In the genomic region with DNA sequence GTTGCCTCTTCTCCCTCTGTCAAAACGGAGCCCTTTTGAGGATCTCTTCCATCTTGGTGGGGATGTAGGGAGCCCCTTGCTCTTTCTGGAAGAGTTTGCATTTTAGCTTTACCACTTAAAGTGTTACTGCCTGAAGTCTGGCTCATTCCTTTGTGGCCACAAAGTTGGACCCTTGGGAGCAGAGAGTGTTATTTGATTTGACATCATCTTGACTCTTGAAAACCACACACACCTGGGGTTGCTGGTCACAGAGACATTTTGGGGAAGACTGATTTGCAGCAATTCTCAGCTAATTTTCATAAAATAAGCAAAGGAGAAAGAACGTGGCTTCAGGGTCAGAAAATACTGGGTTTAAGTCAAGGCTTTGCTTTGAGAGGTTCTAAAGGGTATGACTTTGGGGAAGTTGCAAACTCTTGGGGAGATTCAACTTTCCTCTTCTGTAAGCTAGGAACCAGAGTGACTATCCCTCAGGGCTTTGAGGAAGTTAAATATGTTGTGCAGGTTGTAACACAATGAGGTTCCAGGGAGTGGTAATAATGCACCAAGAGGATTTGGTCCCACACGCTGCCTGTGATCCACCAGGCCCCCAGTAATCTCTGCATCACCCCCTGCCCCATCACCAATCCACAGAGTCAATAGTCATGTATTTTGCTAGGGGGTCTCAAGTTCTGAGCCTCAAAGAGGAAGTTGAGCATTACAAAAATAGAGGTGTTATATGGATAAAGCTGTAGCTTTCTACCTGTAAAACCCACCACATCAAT, we compare ENCODE assay signal across 1 cellular context.
TF ChIP-seq lines count a peak whose summit lies in the region.

No MANE protein-coding gene starts in this region.

TF ChIP-seq in GM12878, 131 proteins besides CTCF, POLR2A, EP300 and RAD21 (continued from another document and continues in another):
- TF ChIP-seq, protein P1, sequence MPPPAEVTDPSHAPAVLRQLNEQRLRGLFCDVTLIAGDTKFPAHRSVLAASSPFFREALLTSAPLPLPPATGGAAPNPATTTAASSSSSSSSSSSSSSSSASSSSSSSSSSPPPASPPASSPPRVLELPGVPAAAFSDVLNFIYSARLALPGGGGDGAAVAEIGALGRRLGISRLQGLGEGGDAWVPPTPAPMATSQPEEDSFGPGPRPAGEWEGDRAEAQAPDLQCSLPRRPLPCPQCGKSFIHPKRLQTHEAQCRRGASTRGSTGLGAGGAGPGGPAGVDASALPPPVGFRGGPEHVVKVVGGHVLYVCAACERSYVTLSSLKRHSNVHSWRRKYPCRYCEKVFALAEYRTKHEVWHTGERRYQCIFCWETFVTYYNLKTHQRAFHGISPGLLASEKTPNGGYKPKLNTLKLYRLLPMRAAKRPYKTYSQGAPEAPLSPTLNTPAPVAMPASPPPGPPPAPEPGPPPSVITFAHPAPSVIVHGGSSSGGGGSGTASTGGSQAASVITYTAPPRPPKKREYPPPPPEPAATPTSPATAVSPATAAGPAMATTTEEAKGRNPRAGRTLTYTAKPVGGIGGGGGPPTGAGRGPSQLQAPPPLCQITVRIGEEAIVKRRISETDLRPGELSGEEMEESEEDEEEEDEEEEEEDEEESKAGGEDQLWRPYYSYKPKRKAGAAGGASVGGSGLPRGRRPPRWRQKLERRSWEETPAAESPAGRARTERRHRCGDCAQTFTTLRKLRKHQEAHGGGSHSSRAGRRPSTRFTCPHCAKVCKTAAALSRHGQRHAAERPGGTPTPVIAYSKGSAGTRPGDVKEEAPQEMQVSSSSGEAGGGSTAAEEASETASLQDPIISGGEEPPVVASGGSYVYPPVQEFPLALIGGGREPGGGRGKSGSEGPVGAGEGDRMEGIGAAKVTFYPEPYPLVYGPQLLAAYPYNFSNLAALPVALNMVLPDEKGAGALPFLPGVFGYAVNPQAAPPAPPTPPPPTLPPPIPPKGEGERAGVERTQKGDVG (CRISPR knock-in tag; IDR thresholded peaks at IDR 0.05) = no peak
- TF ChIP-seq, protein P2, sequence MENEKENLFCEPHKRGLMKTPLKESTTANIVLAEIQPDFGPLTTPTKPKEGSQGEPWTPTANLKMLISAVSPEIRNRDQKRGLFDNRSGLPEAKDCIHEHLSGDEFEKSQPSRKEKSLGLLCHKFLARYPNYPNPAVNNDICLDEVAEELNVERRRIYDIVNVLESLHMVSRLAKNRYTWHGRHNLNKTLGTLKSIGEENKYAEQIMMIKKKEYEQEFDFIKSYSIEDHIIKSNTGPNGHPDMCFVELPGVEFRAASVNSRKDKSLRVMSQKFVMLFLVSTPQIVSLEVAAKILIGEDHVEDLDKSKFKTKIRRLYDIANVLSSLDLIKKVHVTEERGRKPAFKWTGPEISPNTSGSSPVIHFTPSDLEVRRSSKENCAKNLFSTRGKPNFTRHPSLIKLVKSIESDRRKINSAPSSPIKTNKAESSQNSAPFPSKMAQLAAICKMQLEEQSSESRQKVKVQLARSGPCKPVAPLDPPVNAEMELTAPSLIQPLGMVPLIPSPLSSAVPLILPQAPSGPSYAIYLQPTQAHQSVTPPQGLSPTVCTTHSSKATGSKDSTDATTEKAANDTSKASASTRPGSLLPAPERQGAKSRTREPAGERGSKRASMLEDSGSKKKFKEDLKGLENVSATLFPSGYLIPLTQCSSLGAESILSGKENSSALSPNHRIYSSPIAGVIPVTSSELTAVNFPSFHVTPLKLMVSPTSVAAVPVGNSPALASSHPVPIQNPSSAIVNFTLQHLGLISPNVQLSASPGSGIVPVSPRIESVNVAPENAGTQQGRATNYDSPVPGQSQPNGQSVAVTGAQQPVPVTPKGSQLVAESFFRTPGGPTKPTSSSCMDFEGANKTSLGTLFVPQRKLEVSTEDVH (IDR thresholded peaks at IDR 0.05; ENCODE audit: low read depth, partially characterized antibody) = no peak
- TF ChIP-seq CBX5 (IDR thresholded peaks at IDR 0.05; ENCODE audit: low read depth) (no peak), TCF3 (IDR thresholded peaks at IDR 0.05; ENCODE audit: borderline replicate concordance, insufficient read depth, low read depth, low read length) (0 out of 2 replicates have a peak, but pooled peaks have one; percentile 36), NFYA (IDR thresholded peaks at IDR 0.05; ENCODE audit: borderline replicate concordance, low read depth, low read length) (no peak), MEF2A (IDR thresholded peaks at IDR 0.05; ENCODE audit: insufficient read depth, low read depth, low read length) (no peak), IRF4 (IDR thresholded peaks at IDR 0.05; ENCODE audit: low read depth, low read length) (no peak), MTA3 (IDR thresholded peaks at IDR 0.05; ENCODE audit: borderline replicate concordance, low read length) (no peak), MYB (IDR thresholded peaks at IDR 0.05; ENCODE audit: borderline replicate concordance, low read depth, low read length) (no peak), SREBF2 (IDR thresholded peaks at IDR 0.05; ENCODE audit: low read length) (no peak), POU2F2 (IDR thresholded peaks at IDR 0.05; ENCODE audit: borderline replicate concordance, low read depth, low read length) (no peak; the same call in 2 of the 3 replicates), TARDBP (IDR thresholded peaks at IDR 0.05; ENCODE audit: borderline replicate concordance) (no peak), SPI1 (IDR thresholded peaks at IDR 0.05; ENCODE audit: borderline replicate concordance, insufficient read depth, low read depth, low read length) (no peak; the same call in 1 of the 2 replicates), MEF2B (IDR thresholded peaks at IDR 0.05; ENCODE audit: partially characterized antibody, poor library complexity, severe bottlenecking) (peak; percentile 92), SIX5 (IDR thresholded peaks at IDR 0.05; ENCODE audit: low read depth, low read length, severe bottlenecking) (no peak), CBX3 (IDR thresholded peaks at IDR 0.05; ENCODE audit: borderline replicate concordance, low read depth) (no peak), NRF1 (conservative IDR thresholded peaks at IDR 0.05; ENCODE audit: low read depth, low read length) (no peak), CHD4 (IDR thresholded peaks at IDR 0.05) (no peak), CHD2 (IDR thresholded peaks at IDR 0.05; ENCODE audit: borderline replicate concordance, low read depth, low read length) (no peak), MXI1 (IDR thresholded peaks at IDR 0.05; ENCODE audit: low read depth, low read length) (no peak)
- TF ChIP-seq, protein P3, sequence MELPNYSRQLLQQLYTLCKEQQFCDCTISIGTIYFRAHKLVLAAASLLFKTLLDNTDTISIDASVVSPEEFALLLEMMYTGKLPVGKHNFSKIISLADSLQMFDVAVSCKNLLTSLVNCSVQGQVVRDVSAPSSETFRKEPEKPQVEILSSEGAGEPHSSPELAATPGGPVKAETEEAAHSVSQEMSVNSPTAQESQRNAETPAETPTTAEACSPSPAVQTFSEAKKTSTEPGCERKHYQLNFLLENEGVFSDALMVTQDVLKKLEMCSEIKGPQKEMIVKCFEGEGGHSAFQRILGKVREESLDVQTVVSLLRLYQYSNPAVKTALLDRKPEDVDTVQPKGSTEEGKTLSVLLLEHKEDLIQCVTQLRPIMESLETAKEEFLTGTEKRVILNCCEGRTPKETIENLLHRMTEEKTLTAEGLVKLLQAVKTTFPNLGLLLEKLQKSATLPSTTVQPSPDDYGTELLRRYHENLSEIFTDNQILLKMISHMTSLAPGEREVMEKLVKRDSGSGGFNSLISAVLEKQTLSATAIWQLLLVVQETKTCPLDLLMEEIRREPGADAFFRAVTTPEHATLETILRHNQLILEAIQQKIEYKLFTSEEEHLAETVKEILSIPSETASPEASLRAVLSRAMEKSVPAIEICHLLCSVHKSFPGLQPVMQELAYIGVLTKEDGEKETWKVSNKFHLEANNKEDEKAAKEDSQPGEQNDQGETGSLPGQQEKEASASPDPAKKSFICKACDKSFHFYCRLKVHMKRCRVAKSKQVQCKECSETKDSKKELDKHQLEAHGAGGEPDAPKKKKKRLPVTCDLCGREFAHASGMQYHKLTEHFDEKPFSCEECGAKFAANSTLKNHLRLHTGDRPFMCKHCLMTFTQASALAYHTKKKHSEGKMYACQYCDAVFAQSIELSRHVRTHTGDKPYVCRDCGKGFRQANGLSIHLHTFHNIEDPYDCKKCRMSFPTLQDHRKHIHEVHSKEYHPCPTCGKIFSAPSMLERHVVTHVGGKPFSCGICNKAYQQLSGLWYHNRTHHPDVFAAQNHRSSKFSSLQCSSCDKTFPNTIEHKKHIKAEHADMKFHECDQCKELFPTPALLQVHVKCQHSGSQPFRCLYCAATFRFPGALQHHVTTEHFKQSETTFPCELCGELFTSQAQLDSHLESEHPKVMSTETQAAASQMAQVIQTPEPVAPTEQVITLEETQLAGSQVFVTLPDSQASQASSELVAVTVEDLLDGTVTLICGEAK (IDR thresholded peaks at IDR 0.05; ENCODE audit: borderline replicate concordance) = no peak
- TF ChIP-seq, protein P4, sequence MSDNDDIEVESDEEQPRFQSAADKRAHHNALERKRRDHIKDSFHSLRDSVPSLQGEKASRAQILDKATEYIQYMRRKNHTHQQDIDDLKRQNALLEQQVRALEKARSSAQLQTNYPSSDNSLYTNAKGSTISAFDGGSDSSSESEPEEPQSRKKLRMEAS (IDR thresholded peaks at IDR 0.05; ENCODE audit: low read depth, low read length) = no peak
- TF ChIP-seq, protein P5, sequence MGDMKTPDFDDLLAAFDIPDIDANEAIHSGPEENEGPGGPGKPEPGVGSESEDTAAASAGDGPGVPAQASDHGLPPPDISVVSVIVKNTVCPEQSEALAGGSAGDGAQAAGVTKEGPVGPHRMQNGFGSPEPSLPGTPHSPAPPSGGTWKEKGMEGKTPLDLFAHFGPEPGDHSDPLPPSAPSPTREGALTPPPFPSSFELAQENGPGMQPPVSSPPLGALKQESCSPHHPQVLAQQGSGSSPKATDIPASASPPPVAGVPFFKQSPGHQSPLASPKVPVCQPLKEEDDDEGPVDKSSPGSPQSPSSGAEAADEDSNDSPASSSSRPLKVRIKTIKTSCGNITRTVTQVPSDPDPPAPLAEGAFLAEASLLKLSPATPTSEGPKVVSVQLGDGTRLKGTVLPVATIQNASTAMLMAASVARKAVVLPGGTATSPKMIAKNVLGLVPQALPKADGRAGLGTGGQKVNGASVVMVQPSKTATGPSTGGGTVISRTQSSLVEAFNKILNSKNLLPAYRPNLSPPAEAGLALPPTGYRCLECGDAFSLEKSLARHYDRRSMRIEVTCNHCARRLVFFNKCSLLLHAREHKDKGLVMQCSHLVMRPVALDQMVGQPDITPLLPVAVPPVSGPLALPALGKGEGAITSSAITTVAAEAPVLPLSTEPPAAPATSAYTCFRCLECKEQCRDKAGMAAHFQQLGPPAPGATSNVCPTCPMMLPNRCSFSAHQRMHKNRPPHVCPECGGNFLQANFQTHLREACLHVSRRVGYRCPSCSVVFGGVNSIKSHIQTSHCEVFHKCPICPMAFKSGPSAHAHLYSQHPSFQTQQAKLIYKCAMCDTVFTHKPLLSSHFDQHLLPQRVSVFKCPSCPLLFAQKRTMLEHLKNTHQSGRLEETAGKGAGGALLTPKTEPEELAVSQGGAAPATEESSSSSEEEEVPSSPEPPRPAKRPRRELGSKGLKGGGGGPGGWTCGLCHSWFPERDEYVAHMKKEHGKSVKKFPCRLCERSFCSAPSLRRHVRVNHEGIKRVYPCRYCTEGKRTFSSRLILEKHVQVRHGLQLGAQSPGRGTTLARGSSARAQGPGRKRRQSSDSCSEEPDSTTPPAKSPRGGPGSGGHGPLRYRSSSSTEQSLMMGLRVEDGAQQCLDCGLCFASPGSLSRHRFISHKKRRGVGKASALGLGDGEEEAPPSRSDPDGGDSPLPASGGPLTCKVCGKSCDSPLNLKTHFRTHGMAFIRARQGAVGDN (IDR thresholded peaks at IDR 0.05) = no peak
- TF ChIP-seq, protein P6, sequence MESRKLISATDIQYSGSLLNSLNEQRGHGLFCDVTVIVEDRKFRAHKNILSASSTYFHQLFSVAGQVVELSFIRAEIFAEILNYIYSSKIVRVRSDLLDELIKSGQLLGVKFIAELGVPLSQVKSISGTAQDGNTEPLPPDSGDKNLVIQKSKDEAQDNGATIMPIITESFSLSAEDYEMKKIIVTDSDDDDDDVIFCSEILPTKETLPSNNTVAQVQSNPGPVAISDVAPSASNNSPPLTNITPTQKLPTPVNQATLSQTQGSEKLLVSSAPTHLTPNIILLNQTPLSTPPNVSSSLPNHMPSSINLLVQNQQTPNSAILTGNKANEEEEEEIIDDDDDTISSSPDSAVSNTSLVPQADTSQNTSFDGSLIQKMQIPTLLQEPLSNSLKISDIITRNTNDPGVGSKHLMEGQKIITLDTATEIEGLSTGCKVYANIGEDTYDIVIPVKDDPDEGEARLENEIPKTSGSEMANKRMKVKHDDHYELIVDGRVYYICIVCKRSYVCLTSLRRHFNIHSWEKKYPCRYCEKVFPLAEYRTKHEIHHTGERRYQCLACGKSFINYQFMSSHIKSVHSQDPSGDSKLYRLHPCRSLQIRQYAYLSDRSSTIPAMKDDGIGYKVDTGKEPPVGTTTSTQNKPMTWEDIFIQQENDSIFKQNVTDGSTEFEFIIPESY (IDR thresholded peaks at IDR 0.05) = no peak
- TF ChIP-seq, protein P7, sequence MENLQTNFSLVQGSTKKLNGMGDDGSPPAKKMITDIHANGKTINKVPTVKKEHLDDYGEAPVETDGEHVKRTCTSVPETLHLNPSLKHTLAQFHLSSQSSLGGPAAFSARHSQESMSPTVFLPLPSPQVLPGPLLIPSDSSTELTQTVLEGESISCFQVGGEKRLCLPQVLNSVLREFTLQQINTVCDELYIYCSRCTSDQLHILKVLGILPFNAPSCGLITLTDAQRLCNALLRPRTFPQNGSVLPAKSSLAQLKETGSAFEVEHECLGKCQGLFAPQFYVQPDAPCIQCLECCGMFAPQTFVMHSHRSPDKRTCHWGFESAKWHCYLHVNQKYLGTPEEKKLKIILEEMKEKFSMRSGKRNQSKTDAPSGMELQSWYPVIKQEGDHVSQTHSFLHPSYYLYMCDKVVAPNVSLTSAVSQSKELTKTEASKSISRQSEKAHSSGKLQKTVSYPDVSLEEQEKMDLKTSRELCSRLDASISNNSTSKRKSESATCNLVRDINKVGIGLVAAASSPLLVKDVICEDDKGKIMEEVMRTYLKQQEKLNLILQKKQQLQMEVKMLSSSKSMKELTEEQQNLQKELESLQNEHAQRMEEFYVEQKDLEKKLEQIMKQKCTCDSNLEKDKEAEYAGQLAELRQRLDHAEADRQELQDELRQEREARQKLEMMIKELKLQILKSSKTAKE (IDR thresholded peaks at IDR 0.05; ENCODE audit: low read depth, poor library complexity, severe bottlenecking) = no peak
- TF ChIP-seq, protein P8, sequence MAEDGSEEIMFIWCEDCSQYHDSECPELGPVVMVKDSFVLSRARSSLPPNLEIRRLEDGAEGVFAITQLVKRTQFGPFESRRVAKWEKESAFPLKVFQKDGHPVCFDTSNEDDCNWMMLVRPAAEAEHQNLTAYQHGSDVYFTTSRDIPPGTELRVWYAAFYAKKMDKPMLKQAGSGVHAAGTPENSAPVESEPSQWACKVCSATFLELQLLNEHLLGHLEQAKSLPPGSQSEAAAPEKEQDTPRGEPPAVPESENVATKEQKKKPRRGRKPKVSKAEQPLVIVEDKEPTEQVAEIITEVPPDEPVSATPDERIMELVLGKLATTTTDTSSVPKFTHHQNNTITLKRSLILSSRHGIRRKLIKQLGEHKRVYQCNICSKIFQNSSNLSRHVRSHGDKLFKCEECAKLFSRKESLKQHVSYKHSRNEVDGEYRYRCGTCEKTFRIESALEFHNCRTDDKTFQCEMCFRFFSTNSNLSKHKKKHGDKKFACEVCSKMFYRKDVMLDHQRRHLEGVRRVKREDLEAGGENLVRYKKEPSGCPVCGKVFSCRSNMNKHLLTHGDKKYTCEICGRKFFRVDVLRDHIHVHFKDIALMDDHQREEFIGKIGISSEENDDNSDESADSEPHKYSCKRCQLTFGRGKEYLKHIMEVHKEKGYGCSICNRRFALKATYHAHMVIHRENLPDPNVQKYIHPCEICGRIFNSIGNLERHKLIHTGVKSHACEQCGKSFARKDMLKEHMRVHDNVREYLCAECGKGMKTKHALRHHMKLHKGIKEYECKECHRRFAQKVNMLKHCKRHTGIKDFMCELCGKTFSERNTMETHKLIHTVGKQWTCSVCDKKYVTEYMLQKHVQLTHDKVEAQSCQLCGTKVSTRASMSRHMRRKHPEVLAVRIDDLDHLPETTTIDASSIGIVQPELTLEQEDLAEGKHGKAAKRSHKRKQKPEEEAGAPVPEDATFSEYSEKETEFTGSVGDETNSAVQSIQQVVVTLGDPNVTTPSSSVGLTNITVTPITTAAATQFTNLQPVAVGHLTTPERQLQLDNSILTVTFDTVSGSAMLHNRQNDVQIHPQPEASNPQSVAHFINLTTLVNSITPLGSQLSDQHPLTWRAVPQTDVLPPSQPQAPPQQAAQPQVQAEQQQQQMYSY (CRISPR knock-in tag; IDR thresholded peaks at IDR 0.05) = no peak
